ENCODE assay signal across 8 cellular contexts in the genomic region with DNA sequence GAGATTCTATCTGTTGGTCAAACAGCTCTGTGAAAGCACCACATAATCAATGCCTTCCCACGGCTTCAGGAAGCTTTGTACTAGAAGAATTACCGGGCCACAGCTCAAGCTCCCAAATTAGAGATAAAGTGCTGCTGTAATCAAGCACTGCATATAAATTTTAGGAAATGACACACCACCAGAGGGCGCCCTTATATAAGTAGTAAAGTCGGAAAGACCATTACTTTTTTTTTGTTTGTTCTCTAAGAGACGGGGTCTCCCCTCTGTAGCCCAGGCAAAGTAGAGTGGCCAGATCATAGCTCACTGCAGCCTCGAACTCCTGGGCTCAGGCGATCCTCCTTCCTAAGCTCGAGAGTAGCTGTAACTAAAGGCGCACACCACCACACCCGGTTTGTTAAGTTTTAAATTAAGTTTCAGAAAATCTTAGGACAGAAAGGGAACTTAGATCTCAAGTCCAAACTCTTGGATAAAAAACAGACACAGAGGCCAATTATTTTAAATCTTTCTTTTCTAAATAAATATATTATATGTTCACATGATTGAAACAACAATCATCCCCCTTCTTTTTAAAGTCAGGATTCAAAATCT. TPM values are rescaled to one million over a fixed set of nuclear protein-coding genes. Genes with fewer than 3 reads are reported as not detected.
DNase-seq lines count a peak whose midpoint lies in the region; ATAC-seq and TF ChIP-seq lines count a peak whose summit lies in the region.

No MANE protein-coding gene starts in this region.

- H3K9ac ChIP-seq in endodermal cell (ENCODE audit: extremely low read depth, low read length, poor library complexity, severe bottlenecking), result no peak overlapping the region

- H3K4me3 ChIP-seq in endodermal cell (ENCODE audit: low read length), result no peak overlapping the region

- DNase-seq in GM04504 (ENCODE audit: low read depth) (peak; percentile 36), HuH-7 (ENCODE audit: low spot score) (peak; percentile 42), NOMO-1 treated with DMSO at 0.1 percent for 48 hours (lab: John Stamatoyannopoulos, UW; ENCODE audit: unreplicated experiment) (peak; percentile 79), endodermal cell (peak; percentile 94), middle frontal gyrus (ENCODE audit: extremely low spot score, low spot score) (peak; percentile 73)
- peak; percentile 82 for DNase-seq in activated CD8-positive, alpha-beta memory T cell treated with anti-CD3 and anti-CD28 coated beads, Interleukin-2, amount 10 ng/mL, durations not matched to agents 7 days and 5 days
- DNase-seq in stimulated activated CD8-positive, alpha-beta memory T cell treated with anti-CD3 and anti-CD28 coated beads, Interleukin-4, amount 100 ng/mL, for 24 hours (ENCODE audit: low read depth), result peak; percentile 48

- peak; percentile 61 for ATAC-seq in activated CD8-positive, alpha-beta memory T cell treated with anti-CD3 and anti-CD28 coated beads, Interleukin-2, amount 10 ng/mL, durations not matched to agents 7 days and 5 days
- no peak for ATAC-seq in HG03469 (IDR thresholded peaks at IDR 0.05; ENCODE audit: unreplicated experiment)

- no peaks in the 10 kb centered on the region for H3K9me3 Mint-ChIP-seq in activated CD8-positive, alpha-beta memory T cell treated with anti-CD3 and anti-CD28 coated beads, Interleukin-2, amount 10 ng/mL, durations not matched to agents 7 days and 5 days (ENCODE audit: low read depth)
- H3K9me3 Mint-ChIP-seq in endodermal cell, result no peaks in the 10 kb centered on the region

- no peaks in the 10 kb centered on the region for H3K27me3 ChIP-seq in endodermal cell (ENCODE audit: control insufficient read depth, insufficient read depth, low read length, poor library complexity, severe bottlenecking)

- peaks cover 10% of the 10 kb centered on the region for H3K4me1 Mint-ChIP-seq in activated CD8-positive, alpha-beta memory T cell treated with anti-CD3 and anti-CD28 coated beads, Interleukin-2, amount 10 ng/mL, durations not matched to agents 7 days and 5 days
- H3K4me1 Mint-ChIP-seq in endodermal cell, result peaks cover 17% of the 10 kb centered on the region

- H3K36me3 ChIP-seq in endodermal cell (ENCODE audit: control insufficient read depth, insufficient read depth, low read length), result no peaks in the 10 kb centered on the region

- H3K27me3 Mint-ChIP-seq in activated CD8-positive, alpha-beta memory T cell treated with anti-CD3 and anti-CD28 coated beads, Interleukin-2, amount 10 ng/mL, durations not matched to agents 7 days and 5 days, result peaks cover 2% of the 10 kb centered on the region
- peaks cover 4% of the 10 kb centered on the region for H3K27me3 Mint-ChIP-seq in endodermal cell (ENCODE audit: insufficient read depth)

- no peak overlapping the region for H3K27ac ChIP-seq in endodermal cell (ENCODE audit: low read depth, low read length)

- CTCF ChIA-PET in activated CD8-positive, alpha-beta memory T cell treated with anti-CD3 and anti-CD28 coated beads, Interleukin-2, amount 10 ng/mL, durations not matched to agents 7 days and 5 days (lab: Charles Lee), result interaction anchor here (0.6 to 4.0 kb wide), 34 partner anchors 8 to 424 kb away, joined by 3 to 43 read pairs (median 4); a partner anchor contains a TSS

- TF ChIP-seq CTCF in endodermal cell (conservative IDR thresholded peaks at IDR 0.05), result peak; percentile 86

- peak overlapping the region; percentile 13 for H3K27ac Mint-ChIP-seq in activated CD8-positive, alpha-beta memory T cell treated with anti-CD3 and anti-CD28 coated beads, Interleukin-2, amount 10 ng/mL, durations not matched to agents 7 days and 5 days
- H3K27ac Mint-ChIP-seq in endodermal cell, result peak overlapping the region; percentile 75

- H3K4me1 ChIP-seq in endodermal cell (ENCODE audit: control insufficient read depth, insufficient read depth, low read length), result peaks cover 3% of the 10 kb centered on the region

- no peaks in the 10 kb centered on the region for H3K9me3 ChIP-seq in endodermal cell (ENCODE audit: control insufficient read depth, low read length)

- 26 to 30% methylated on average over 7 to 9 of the region's 10 CpGs for WGBS in endodermal cell (ENCODE audit: insufficient coverage in 1 of 2, insufficient read length in 1 of 2), 2 experiments

- H3K36me3 Mint-ChIP-seq in activated CD8-positive, alpha-beta memory T cell treated with anti-CD3 and anti-CD28 coated beads, Interleukin-2, amount 10 ng/mL, durations not matched to agents 7 days and 5 days, result no peaks in the 10 kb centered on the region
- no peaks in the 10 kb centered on the region for H3K36me3 Mint-ChIP-seq in endodermal cell (ENCODE audit: low read depth)

- H3K4me3 Mint-ChIP-seq in activated CD8-positive, alpha-beta memory T cell treated with anti-CD3 and anti-CD28 coated beads, Interleukin-2, amount 10 ng/mL, durations not matched to agents 7 days and 5 days, result no peak overlapping the region
- H3K4me3 Mint-ChIP-seq in endodermal cell, result no peak overlapping the region

RNA-seq across cellular contexts. Expression of a gene that starts 32.6 kb away (rescaled TPM):
- total RNA-seq in activated CD8-positive, alpha-beta memory T cell treated with anti-CD3 and anti-CD28 coated beads, Interleukin-2, amount 10 ng/mL, durations not matched to agents 7 days and 5 days, result 10 to 100 TPM; 17.3 to 21.8 TPM
- 100 to 1,000 TPM in 1 of 2 donors, 10 to 100 TPM in 1; 76.8 to 107 TPM for total RNA-seq in endodermal cell
- polyA plus RNA-seq in endodermal cell (2013, experiment 1 of 2), result 67.8 TPM
- 60.5 TPM for polyA plus RNA-seq in endodermal cell (2013, experiment 2 of 2)

RNA-seq across cellular contexts. Expression of a gene that starts 33.9 kb away (rescaled TPM):
- 10 to 100 TPM; 12.0 to 16.2 TPM for total RNA-seq in activated CD8-positive, alpha-beta memory T cell treated with anti-CD3 and anti-CD28 coated beads, Interleukin-2, amount 10 ng/mL, durations not matched to agents 7 days and 5 days
- total RNA-seq in endodermal cell, result 10 to 100 TPM; 14.4 to 24.1 TPM
- polyA plus RNA-seq in endodermal cell (2013, experiment 1 of 2), result 18.7 TPM
- polyA plus RNA-seq in endodermal cell (2013, experiment 2 of 2), result 18.3 TPM

Comparison
In these comparisons a context has a peak if more than half of its experiments do, and no peak if none do; other contexts are left out.
1. DNase-seq: peak in every context shown above with its lines; median percentile 94 in endodermal cell; 82 in activated CD8-positive, alpha-beta memory T cell treated with anti-CD3 and anti-CD28 coated beads, Interleukin-2, amount 10 ng/mL, durations not matched to agents 7 days and 5 days; 79 in NOMO-1 treated with DMSO at 0.1 percent for 48 hours; 73 in middle frontal gyrus; 48 in stimulated activated CD8-positive, alpha-beta memory T cell treated with anti-CD3 and anti-CD28 coated beads, Interleukin-4, amount 100 ng/mL, for 24 hours; 42 in HuH-7; 36 in GM04504.